Comparison of ENCODE assay signal across 8 cellular contexts in genomic region chr15:44728576-44729393, GRCh38. TPM values are rescaled to one million over a fixed set of nuclear protein-coding genes. Genes with fewer than 3 reads are reported as not detected.
A peak's percentile ranks its signal among the peaks of the same experiment; 100 is the strongest.
DNase-seq lines count a peak whose midpoint lies in the region; ATAC-seq, FAIRE-seq and TF ChIP-seq lines count a peak whose summit lies in the region.

No MANE protein-coding gene starts in this region.

- no peak for TF ChIP-seq CTCF in cardiac muscle cell (IDR thresholded peaks at IDR 0.05; ENCODE audit: low read depth, low read length)
- no peak for TF ChIP-seq CTCF in pancreas (IDR thresholded peaks at IDR 0.05)
- TF ChIP-seq CTCF in tibial artery (IDR thresholded peaks at IDR 0.05) = no peak

- H3K4me1 ChIP-seq in cardiac muscle cell (ENCODE audit: low read depth) = peaks cover 7% of the 10 kb centered on the region
- H3K4me1 ChIP-seq in pancreas = peaks cover 0 to 19% (median 0%) of the 10 kb centered on the region in 3 donors
- peaks cover 0 to 37% (median 4%) of the 10 kb centered on the region in 4 donors for H3K4me1 ChIP-seq in tibial artery

- intact Hi-C loops in pancreas (cut with DNase I) = no loop called here
- intact Hi-C loops in tibial artery (cut with DNase I; ENCODE audit: low total_unique reads) = loop anchor here (1.0 kb wide), 1 partner anchor 17 kb away; the partner anchor contains the start of genes B2M and PATL2

- FAIRE-seq in GM12891 (lab: Jason Lieb, UNC) = peak; percentile 90
- FAIRE-seq in pancreas (lab: Jason Lieb, UNC) = peak; percentile 98

- H3K9me3 ChIP-seq in cardiac muscle cell (ENCODE audit: low read depth) = no peaks in the 10 kb centered on the region
- H3K9me3 ChIP-seq in pancreas = no peaks in the 10 kb centered on the region
- H3K9me3 ChIP-seq in tibial artery = no peaks in the 10 kb centered on the region

- WGBS in adipose tissue, 3 donors = 0 to 1% (median 0%) methylated on average over 35 to 36 of the region's 36 CpGs
- 0 to 1% methylated on average over 35 to 36 of the region's 36 CpGs for WGBS in pancreas, 2 donors

- peak overlapping the region; percentile 65 for H3K4me3 ChIP-seq in cardiac muscle cell
- peak overlapping the region; percentile 53 to 65 (median 59) for H3K4me3 ChIP-seq in pancreas
- peak overlapping the region; percentile 82 to 86 for H3K4me3 ChIP-seq in tibial artery

- no peak for DNase-seq in GM12891 (ENCODE audit: insufficient read length, low spot score)
- DNase-seq in NCI-H1436 (lab: John Stamatoyannopoulos, UW) = peak; percentile 94
- DNase-seq in SW480 (ENCODE audit: low spot score) = peak; percentile 96
- peak; percentile 97 to 99 for DNase-seq in cardiac muscle cell (ENCODE audit: low read depth in 1 of 2, low spot score in 1 of 2)
- DNase-seq in pancreas = peak; percentile 89 to 95 (median 94)
- peak; percentile 97 to 98 for DNase-seq in tibial artery

- peak; percentile 79 for ATAC-seq in HG02840 (IDR thresholded peaks at IDR 0.05; ENCODE audit: low FRiP score, unreplicated experiment)
- ATAC-seq in pancreas = peak; percentile 92 to 96 (median 94)

- no peaks in the 10 kb centered on the region for H3K27me3 ChIP-seq in cardiac muscle cell
- H3K27me3 ChIP-seq in pancreas = no peaks in the 10 kb centered on the region
- H3K27me3 ChIP-seq in tibial artery = no peaks in the 10 kb centered on the region

- H3K36me3 ChIP-seq in cardiac muscle cell (no peaks in the 10 kb centered on the region), pancreas (no peaks in the 10 kb centered on the region), tibial artery (no peaks in the 10 kb centered on the region)

- TF ChIP-seq POLR2A in GM12891 (IDR thresholded peaks at IDR 0.05; ENCODE audit: low read depth, low read length) = peak; percentile 85

- H3K27ac ChIP-seq in adipose tissue (ENCODE audit: low read depth, low read length) (peak overlapping the region; percentile 97), cardiac muscle cell (peak overlapping the region; percentile 93), pancreas (peak overlapping the region; percentile 86 to 97 (median 95)), tibial artery (peak overlapping the region; percentile 93 to 95)

TF ChIP-seq in GM12891, 5 proteins besides CTCF, POLR2A, EP300 and RAD21:
- TF ChIP-seq SPI1 (IDR thresholded peaks at IDR 0.05; ENCODE audit: low read depth, low read length) (peak; percentile 86), TAF1 (IDR thresholded peaks at IDR 0.05; ENCODE audit: low read depth, low read length) (peak; percentile 88), PAX5 (IDR thresholded peaks at IDR 0.05; ENCODE audit: insufficient read depth, low read length, severe bottlenecking) (no peak), POLR2AphosphoS5 (IDR thresholded peaks at IDR 0.05; ENCODE audit: low read depth, low read length) (peak; percentile 61), POU2F2 (IDR thresholded peaks at IDR 0.05; ENCODE audit: low read depth, low read length) (no peak)

RNA-seq across cellular contexts. Expression of gene TRIM69, which starts 7.5 kb away (rescaled TPM):
- 35.5 TPM for polyA plus RNA-seq in GM12891 (2012; ENCODE audit: low read depth, missing spikeins)
- polyA plus RNA-seq in adipose tissue = 10 to 100 TPM in 2 of 3 donors, 1 to 10 TPM in 1; 5.1 to 26.1 (median 15.1) TPM
- total RNA-seq in cardiac muscle cell = 35.3 and 37.1 TPM in 2 replicates
- polyA plus RNA-seq in cardiac muscle cell = 20.3 and 31.2 TPM in 2 replicates
- total RNA-seq in pancreas = 10 to 100 TPM in 1 of 6 donors, 1 to 10 TPM in 5; 2.4 to 15.8 (median 4.5) TPM
- 1 to 10 TPM; 4.3 to 5.7 TPM for polyA plus RNA-seq in pancreas

RNA-seq across cellular contexts. Expression of gene B2M, which starts 17.5 kb away (rescaled TPM):
- polyA plus RNA-seq in GM12891 (2012; ENCODE audit: low read depth, missing spikeins) = 5,189 TPM
- polyA plus RNA-seq in adipose tissue = 1,000 to 10,000 TPM; 1,145 to 2,871 (median 2,103) TPM
- 170 and 414 TPM in 2 replicates for total RNA-seq in cardiac muscle cell
- 597 and 759 TPM in 2 replicates for polyA plus RNA-seq in cardiac muscle cell
- 1,000 to 10,000 TPM in 2 of 6 donors, 100 to 1,000 TPM in 4; 209 to 1,305 (median 374) TPM for total RNA-seq in pancreas
- 1,000 to 10,000 TPM in 1 of 2 donors, 100 to 1,000 TPM in 1; 443 to 1,072 TPM for polyA plus RNA-seq in pancreas

RNA-seq across cellular contexts. Expression of gene PATL2, which starts 17.7 kb away (rescaled TPM):
- 10.9 TPM for polyA plus RNA-seq in GM12891 (2012; ENCODE audit: low read depth, missing spikeins)
- polyA plus RNA-seq in adipose tissue = under 1 TPM in 2 of 3 donors, not detected in 1; 0.47 to 0.54 TPM
- 0.33 TPM in 1 of 2 replicates, not detected in the other for total RNA-seq in cardiac muscle cell
- polyA plus RNA-seq in cardiac muscle cell = 0.49 TPM in 1 of 2 replicates, not detected in the other
- under 1 TPM; 0.24 to 0.93 (median 0.45) TPM for total RNA-seq in pancreas
- polyA plus RNA-seq in pancreas = 1 to 10 TPM in 1 of 2 donors, under 1 TPM in 1; 0.80 to 1.6 TPM
